8 cellular contexts compared by ENCODE assay signal in genomic region chr20:32820000-32820697, GRCh38. TPM values are rescaled to one million over a fixed set of nuclear protein-coding genes. Genes with fewer than 3 reads are reported as not detected.
DNase-seq lines count a peak whose midpoint lies in the region; ATAC-seq and TF ChIP-seq lines count a peak whose summit lies in the region.

No MANE protein-coding gene starts in this region.

- H3K27ac ChIP-seq in C4-2B (peak overlapping the region; percentile 86), esophagus squamous epithelium (peak overlapping the region; percentile 92 to 99 (median 97)), neural cell (ENCODE audit: low read length) (peak overlapping the region; percentile 92)

- WGBS in esophagus squamous epithelium, 2 donors: 0 to 2% methylated on average over 10 to 11 of the region's 56 CpGs

- H3K4me1 ChIP-seq in esophagus squamous epithelium: peaks cover 23 to 51% (median 42%) of the 10 kb centered on the region in 3 donors

- TF ChIP-seq RAD21 in neural cell (conservative IDR thresholded peaks at IDR 0.05): no peak

- H3K9me3 ChIP-seq in esophagus squamous epithelium: no peaks in the 10 kb centered on the region
- H3K9me3 ChIP-seq in neural cell (ENCODE audit: low read length): no peaks in the 10 kb centered on the region

- DNase-seq in NCI-H526 treated with DMSO at 0.1 percent for 48 hours (lab: John Stamatoyannopoulos, UW) (peak; percentile 70), esophagus squamous epithelium (lab: John Stamatoyannopoulos, UW) (peak; percentile 31), superior temporal gyrus (ENCODE audit: extremely low spot score) (peak; percentile 46)
- peak; percentile 94 for DNase-seq in activated CD8-positive, alpha-beta memory T cell treated with anti-CD3 and anti-CD28 coated beads, Interleukin-2, amount 50 U/mL, for 48 hours

- no peaks in the 10 kb centered on the region for H3K27me3 ChIP-seq in esophagus squamous epithelium
- H3K27me3 ChIP-seq in neural cell (ENCODE audit: insufficient read depth, low read depth, low read length): no peaks in the 10 kb centered on the region

- no peaks in the 10 kb centered on the region for H3F3A ChIP-seq in neural cell (ENCODE audit: insufficient read depth, low read length, poor library complexity, severe bottlenecking)

- H3K4me3 ChIP-seq in esophagus squamous epithelium: peak overlapping the region; percentile 70 to 99 (median 82)
- H3K4me3 ChIP-seq in neural cell (ENCODE audit: low read length): peak overlapping the region; percentile 97

- peak; percentile 82 for TF ChIP-seq EP300 in neural cell (conservative IDR thresholded peaks at IDR 0.05; ENCODE audit: poor library complexity, severe bottlenecking)

- H3K9ac ChIP-seq in neural cell (ENCODE audit: low read length): peak overlapping the region; percentile 82

- H3K79me2 ChIP-seq in neural cell (replicated peaks; ENCODE audit: insufficient read depth, low read length): peaks cover 51% of the 10 kb centered on the region

- ATAC-seq in GM19025 (IDR thresholded peaks at IDR 0.05; ENCODE audit: low read depth, unreplicated experiment) (peak; percentile 57), HG03175 (IDR thresholded peaks at IDR 0.05; ENCODE audit: unreplicated experiment) (peak; percentile 73)

- H2AFZ ChIP-seq in neural cell (ENCODE audit: low read depth, low read length): peak overlapping the region; percentile 33

- intact Hi-C loops in esophagus squamous epithelium (cut with DNase I): no loop called here

- no peak for TF ChIP-seq CTCF in C4-2B (conservative IDR thresholded peaks at IDR 0.05)
- peak in 1 of 6 experiments; percentile 15 for TF ChIP-seq CTCF in esophagus squamous epithelium (IDR thresholded peaks at IDR 0.05)
- TF ChIP-seq CTCF in neural cell (IDR thresholded peaks at IDR 0.05; ENCODE audit: poor library complexity, severe bottlenecking): peak; percentile 16

- peak overlapping the region; percentile 90 for H3K4me2 ChIP-seq in neural cell (ENCODE audit: low read length)

- H3K36me3 ChIP-seq in esophagus squamous epithelium (no peaks in the 10 kb centered on the region), neural cell (ENCODE audit: insufficient read depth, low read length) (no peaks in the 10 kb centered on the region)

- peak in 1 of 4 donors; percentile 67 for TF ChIP-seq POLR2A in esophagus squamous epithelium (IDR thresholded peaks at IDR 0.05)

- peaks cover 15% of the 10 kb centered on the region for H4K20me1 ChIP-seq in neural cell (ENCODE audit: insufficient read depth)

- no peaks in the 10 kb centered on the region for H3K9me2 ChIP-seq in neural cell (ENCODE audit: insufficient read depth, low read length)

TF ChIP-seq in neural cell, 6 proteins besides CTCF, POLR2A, EP300 and RAD21:
- TF ChIP-seq TAF1 (IDR thresholded peaks at IDR 0.05; ENCODE audit: low read depth): peak; percentile 54
- TF ChIP-seq REST (IDR thresholded peaks at IDR 0.05; ENCODE audit: borderline replicate concordance): peak; percentile 51
- TF ChIP-seq SMC3 (conservative IDR thresholded peaks at IDR 0.05; ENCODE audit: poor library complexity): peak; percentile 42
- peak; percentile 54 for TF ChIP-seq MXI1 (conservative IDR thresholded peaks at IDR 0.05; ENCODE audit: poor library complexity, severe bottlenecking)
- TF ChIP-seq EZH2 (IDR thresholded peaks at IDR 0.05; ENCODE audit: borderline replicate concordance, insufficient read depth, low read length, poor library complexity, severe bottlenecking): no peak
- TF ChIP-seq POLR2AphosphoS5 (IDR thresholded peaks at IDR 0.05): peak; percentile 62
TF ChIP-seq in neural cell: peak in this region for 5.

RNA-seq across cellular contexts. Expression of gene MAPRE1, which starts 0.4 kb away (rescaled TPM):
- total RNA-seq in esophagus squamous epithelium: 10 to 100 TPM; 50.8 to 76.5 (median 73.7) TPM
- polyA plus RNA-seq in neural cell: 209 and 210 TPM in 2 replicates
- polyA minus RNA-seq in neural cell: 188 and 226 TPM in 2 replicates

RNA-seq across cellular contexts. Expression of gene EFCAB8, which starts 38.6 kb away (rescaled TPM):
- under 1 TPM in 1 of 4 donors, not detected in 3; 0.38 TPM for total RNA-seq in esophagus squamous epithelium
- polyA plus RNA-seq in neural cell: not detected in 2 replicates
- not detected in 2 replicates for polyA minus RNA-seq in neural cell

RNA-seq across cellular contexts. Expression of gene DNMT3B, which starts 58.0 kb away (rescaled TPM):
- 1 to 10 TPM in 1 of 4 donors, under 1 TPM in 3; 0.44 to 2.2 (median 0.72) TPM for total RNA-seq in esophagus squamous epithelium
- 8.7 and 9.0 TPM in 2 replicates for polyA plus RNA-seq in neural cell
- 8.9 and 9.0 TPM in 2 replicates for polyA minus RNA-seq in neural cell

Comparison
In these comparisons a context has a peak if more than half of its experiments do, and no peak if none do; other contexts are left out.
1. Peak in every context shown above with its lines: DNase-seq, ATAC-seq, H3K4me3 ChIP-seq and H3K27ac ChIP-seq.
2. DNase-seq: peak in every context shown above with its lines; median percentile 94 in activated CD8-positive, alpha-beta memory T cell treated with anti-CD3 and anti-CD28 coated beads, Interleukin-2, amount 50 U/mL, for 48 hours; 70 in NCI-H526 treated with DMSO at 0.1 percent for 48 hours; 46 in superior temporal gyrus; 31 in esophagus squamous epithelium.